17 cellular contexts compared by ENCODE assay signal in the genomic region with DNA sequence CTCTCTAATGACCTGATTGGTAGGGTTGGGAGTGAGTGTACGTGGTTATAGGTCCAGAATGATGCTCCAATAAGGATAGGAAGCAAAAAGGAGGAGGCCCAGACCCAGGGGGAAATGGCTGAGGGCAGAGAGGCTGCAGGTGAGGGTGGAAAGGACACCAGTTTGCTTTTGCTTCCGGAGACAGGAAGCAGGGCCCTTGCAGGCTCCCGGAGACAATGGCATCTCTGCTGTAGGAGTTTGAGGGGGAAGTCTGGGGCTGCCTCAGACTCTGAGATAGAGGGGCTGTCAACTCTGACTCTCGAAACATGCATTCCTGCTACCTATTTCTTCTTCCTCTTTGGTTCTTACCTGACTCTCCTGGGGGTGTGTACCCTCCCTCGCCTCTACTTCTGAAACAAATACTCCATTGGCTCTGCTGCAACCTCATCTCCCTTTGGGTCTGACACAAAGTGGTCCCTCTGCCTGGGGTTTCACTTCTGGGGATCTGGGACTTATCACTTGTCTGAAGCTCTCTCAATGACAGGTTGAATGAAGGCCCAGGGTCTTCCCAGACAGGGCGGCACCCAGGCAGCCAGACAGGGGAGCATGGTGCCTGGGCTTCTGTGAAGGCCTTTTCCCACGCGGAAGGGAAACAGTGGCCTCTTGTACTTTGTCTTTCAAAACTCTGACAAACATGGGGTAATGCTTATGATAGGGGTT.
DNase-seq lines count a peak whose midpoint lies in the region; ATAC-seq and TF ChIP-seq lines count a peak whose summit lies in the region.
"Had no signal": no experiment of that assay in that cellular context is flagged by ENCODE, and none has a peak within 500 bp of the region (broad histone marks: within the 10 kb centered on the region; RNA-seq: fewer than 3 reads in every experiment).

No MANE protein-coding gene starts in this region.

- no peak overlapping the region for H3K4me3 Mint-ChIP-seq in central memory CD8-positive, alpha-beta T cell
- H3K4me3 Mint-ChIP-seq: HFFc6 had no signal

- H3K9me3 ChIP-seq in cardiac muscle cell (ENCODE audit: low read depth): no peaks in the 10 kb centered on the region
- peaks cover 4% of the 10 kb centered on the region for H3K9me3 ChIP-seq in mesodermal cell (ENCODE audit: control insufficient read depth, low read length)
- H3K9me3 ChIP-seq in aorta (ENCODE audit: control insufficient read depth, low read length): peaks cover 3% of the 10 kb centered on the region
- H3K9me3 ChIP-seq: SJSA1 had no signal

- H3K27me3 ChIP-seq in cardiac muscle cell (no peaks in the 10 kb centered on the region), aorta (ENCODE audit: control insufficient read depth in 1 of 2, insufficient read depth in 2 of 2, low read length in 1 of 2) (no peaks in the 10 kb centered on the region)
- H3K27me3 ChIP-seq: SJSA1 had no signal

- intact Hi-C loops in cardiac septum (cut with DNase I) (no loop called here), aorta (cut with DNase I) (no loop called here)

- H3K36me3 ChIP-seq in cardiac muscle cell: no peaks in the 10 kb centered on the region
- no peaks in the 10 kb centered on the region for H3K36me3 ChIP-seq in mesodermal cell (ENCODE audit: control insufficient read depth, insufficient read depth, low read length)
- H3K36me3 ChIP-seq in aorta (ENCODE audit: control insufficient read depth in 1 of 2, insufficient read depth in 2 of 2, low read length in 1 of 2): no peaks in the 10 kb centered on the region
- H3K36me3 ChIP-seq: SJSA1 had no signal

- peak; percentile 28 for ATAC-seq in central memory CD8-positive, alpha-beta T cell (replicated peaks; ENCODE audit: extremely low read depth, poor library complexity, severe bottlenecking)
- ATAC-seq in aorta (ENCODE audit: low FRiP score) (peak; percentile 22), GM18511 (IDR thresholded peaks at IDR 0.05; ENCODE audit: unreplicated experiment) (no peak)

- peak in 1 of 2 donors; percentile 73 for DNase-seq in cardiac muscle cell (ENCODE audit: low read depth in 1 of 2, low spot score in 1 of 2)
- no peak for DNase-seq in cardiac septum (ENCODE audit: low spot score)
- no peak for DNase-seq in central memory CD8-positive, alpha-beta T cell (ENCODE audit: low spot score in 2 of 2)
- peak in 1 of 2 donors; percentile 22 for DNase-seq in aorta
- no peak for DNase-seq in NCI-H1417 treated with DMSO at 0.1 percent for 48 hours (lab: John Stamatoyannopoulos, UW)
- no peak for DNase-seq in kidney glomerular epithelial cell (lab: John Stamatoyannopoulos, UW)
- DNase-seq: DMS 273 treated with DMSO at 0.1 percent for 48 hours, GF-D8, HFFc6, NCI-H1930, NCI-H2171 treated with DMSO at 0.1 percent for 48 hours, NCI-H748 treated with DMSO at 0.1 percent for 48 hours, PC-9 had no signal

- peak overlapping the region; percentile 96 for H3K27ac ChIP-seq in cardiac muscle cell
- peak overlapping the region; percentile 0 for H3K27ac ChIP-seq in mesodermal cell (ENCODE audit: low read depth, low read length, severe bottlenecking)
- H3K27ac ChIP-seq in aorta (ENCODE audit: low read depth in 1 of 2, low read length in 2 of 2): no peak overlapping the region
- H3K27ac ChIP-seq: C4-2B, SJSA1 had no signal

- H3K4me3 ChIP-seq in cardiac muscle cell (no peak overlapping the region), mesodermal cell (ENCODE audit: extremely low read depth, insufficient read depth, low read length, poor library complexity, severe bottlenecking) (no peak overlapping the region), aorta (ENCODE audit: low read length in 2 of 2) (no peak overlapping the region)
- H3K4me3 ChIP-seq: PC-9, SJSA1 had no signal

- no peaks in the 10 kb centered on the region for H3K4me1 Mint-ChIP-seq in central memory CD8-positive, alpha-beta T cell

- H3K9me3 Mint-ChIP-seq in central memory CD8-positive, alpha-beta T cell: no peaks in the 10 kb centered on the region
- H3K9me3 Mint-ChIP-seq: HFFc6 had no signal

- WGBS in mesodermal cell (ENCODE audit: insufficient coverage in 2 of 2), 2 experiments: 75 to 100% methylated on average over 3 to 8 of the region's 8 CpGs
- 78 to 80% methylated on average over 8 of the region's 8 CpGs for WGBS in aorta, 2 donors

- H3K27ac Mint-ChIP-seq in central memory CD8-positive, alpha-beta T cell (ENCODE audit: low read depth): no peak overlapping the region
- H3K27ac Mint-ChIP-seq: HFFc6 had no signal

- H3K27me3 Mint-ChIP-seq in central memory CD8-positive, alpha-beta T cell: peaks cover 39% of the 10 kb centered on the region

- H3K36me3 Mint-ChIP-seq in central memory CD8-positive, alpha-beta T cell (ENCODE audit: insufficient read depth): peaks cover 3% of the 10 kb centered on the region

- TF ChIP-seq CTCF in cardiac muscle cell (IDR thresholded peaks at IDR 0.05; ENCODE audit: low read depth, low read length): no peak

- H3K4me1 ChIP-seq in cardiac muscle cell (ENCODE audit: low read depth) (peaks cover 26% of the 10 kb centered on the region), mesodermal cell (ENCODE audit: control insufficient read depth, insufficient read depth, low read length, poor library complexity, severe bottlenecking) (no peaks in the 10 kb centered on the region), aorta (ENCODE audit: control insufficient read depth in 1 of 2, insufficient read depth in 2 of 2, low read length in 2 of 2) (no peaks in the 10 kb centered on the region)
- H3K4me1 ChIP-seq: SJSA1 had no signal

Comparison
In these comparisons a context has a peak if more than half of its experiments do, and no peak if none do; other contexts are left out.
1. H3K27ac ChIP-seq: peak in cardiac muscle cell (single experiment) and mesodermal cell (single experiment); none in aorta (0 of 2).